22 cellular contexts compared by ENCODE assay signal in genomic region chr1:39833616-39834015, GRCh38. TPM values are rescaled to one million over a fixed set of nuclear protein-coding genes. Genes with fewer than 3 reads are reported as not detected.
DNase-seq lines count a peak whose midpoint lies in the region; ATAC-seq, FAIRE-seq and TF ChIP-seq lines count a peak whose summit lies in the region.
"Had no signal": no experiment of that assay in that cellular context is flagged by ENCODE, and none has a peak within 500 bp of the region (broad histone marks: within the 10 kb centered on the region; RNA-seq: fewer than 3 reads in every experiment).

No MANE protein-coding gene starts in this region.

- DNase-seq in left ventricle myocardium superior (no peak), right atrium auricular region (ENCODE audit: low spot score) (no peak), NOMO-1 treated with dmso at 0.1 percent for 144 hours (lab: John Stamatoyannopoulos, UW; ENCODE audit: unreplicated experiment) (peak; percentile 70), fibroblast of gingiva (ENCODE audit: low read depth) (peak; percentile 15), A172 (ENCODE audit: low spot score) (no peak), mammary epithelial cell (no peak), HTR-8/SVneo (ENCODE audit: insufficient read length, low spot score) (no peak)
- DNase-seq: DMS79, H9, KBM-7, NCI-H1436, NCI-H1930, NCI-H226, NCI-H526, SHP77, T-cell had no signal

- BruUV-seq in mammary epithelial cell (replicated peaks; lab: Mats Ljungman, UMichigan): no TSS peak

- H4K20me1 ChIP-seq in mammary epithelial cell (ENCODE audit: insufficient read depth, low read length): no peaks in the 10 kb centered on the region
- H4K20me1 ChIP-seq: BLaER1 had no signal

- peaks cover 6% of the 10 kb centered on the region for H3K36me3 ChIP-seq in right atrium auricular region
- peaks cover 9% of the 10 kb centered on the region for H3K36me3 ChIP-seq in mammary epithelial cell (ENCODE audit: insufficient read depth, low read length)

- CTCF ChIA-PET in mammary epithelial cell (lab: Charles Lee; ENCODE audit: low non-redundant PET): no interaction called here

- no peak for TF ChIP-seq CTCF in right atrium auricular region (IDR thresholded peaks at IDR 0.05)
- TF ChIP-seq CTCF in mammary epithelial cell (conservative IDR thresholded peaks at IDR 0.05 in 1 of 2, IDR thresholded peaks at IDR 0.05 in 1 of 2; ENCODE audit: extremely low read depth in 1 of 2, insufficient read depth in 1 of 2, low read depth in 1 of 2, low read length in 2 of 2): no peak

- H2AFZ ChIP-seq in mammary epithelial cell (ENCODE audit: low read depth, low read length): no peak overlapping the region

- H3K27ac ChIP-seq in right atrium auricular region: no peak overlapping the region
- no peak overlapping the region for H3K27ac ChIP-seq in mammary epithelial cell (ENCODE audit: insufficient read depth, low read depth, low read length)
- H3K27ac ChIP-seq: A549, BLaER1 had no signal

- no peak overlapping the region for H3K4me3 ChIP-seq in right atrium auricular region
- H3K4me3 ChIP-seq in mammary epithelial cell (replicated peaks in 1 of 3; ENCODE audit: insufficient read depth in 1 of 3, low read depth in 2 of 3, low read length in 3 of 3): no peak overlapping the region
- H3K4me3 ChIP-seq: A549, BLaER1 had no signal

- in situ Hi-C loops in mammary epithelial cell (cut with MboI; ENCODE audit: low sequenced_read_pairs in 2 of 2): no loop called here

- H3K4me2 ChIP-seq in mammary epithelial cell (ENCODE audit: insufficient read depth, low read depth, low read length): no peak overlapping the region
- H3K4me2 ChIP-seq: A549, BLaER1 had no signal

- FAIRE-seq in HTR-8/SVneo (lab: Jason Lieb, UNC): no peak
- FAIRE-seq: A549, D721Med, RCC 7860 had no signal

- dilution Hi-C loops in mammary epithelial cell (cut with HindIII; ENCODE audit: low sequenced_read_pairs): loop anchor here (10.0 kb wide), 1 partner anchor 191 kb away; no protein-coding TSS in a partner anchor

- no peaks in the 10 kb centered on the region for H3K4me1 ChIP-seq in right atrium auricular region
- no peaks in the 10 kb centered on the region for H3K4me1 ChIP-seq in mammary epithelial cell (ENCODE audit: insufficient read depth, low read length)
- H3K4me1 ChIP-seq: A549, BLaER1 had no signal

- no peaks in the 10 kb centered on the region for H3K27me3 ChIP-seq in right atrium auricular region
- H3K27me3 ChIP-seq in mammary epithelial cell (ENCODE audit: insufficient read depth, low read length): no peaks in the 10 kb centered on the region
- H3K27me3 ChIP-seq: BLaER1 had no signal

- H3K9me3 ChIP-seq in right atrium auricular region (no peaks in the 10 kb centered on the region), mammary epithelial cell (replicated peaks; ENCODE audit: insufficient read depth, low read length) (no peaks in the 10 kb centered on the region)
- H3K9me3 ChIP-seq: A549, BLaER1 had no signal

- ATAC-seq in left ventricle myocardium superior (peak; percentile 25), GM19463 (IDR thresholded peaks at IDR 0.05; ENCODE audit: unreplicated experiment) (no peak)
- ATAC-seq: A549, SK-N-SH treated with all-trans-retinoic acid at 6 μM for 48 hours, T-cell had no signal

- intact Hi-C loops in left ventricle myocardium superior (cut with micrococcal nuclease) (no loop called here), mammary epithelial cell (cut with micrococcal nuclease) (no loop called here)

- H3K9ac ChIP-seq in mammary epithelial cell (ENCODE audit: insufficient read depth, low read length): no peak overlapping the region
- H3K9ac ChIP-seq: BLaER1 had no signal

- no peaks in the 10 kb centered on the region for H3K79me2 ChIP-seq in mammary epithelial cell (ENCODE audit: insufficient read depth, low read length)

- WGBS in mammary epithelial cell (ENCODE audit: low coverage, missing lambda C conversion rate): 100% methylated on average over 4 of the region's 4 CpGs

RNA-seq across cellular contexts. Expression of gene BMP8B, which starts 45.0 kb away (rescaled TPM):
- total RNA-seq in left ventricle myocardium superior (0.40 TPM), right atrium auricular region (under 1 TPM; 0.22 to 0.63 TPM), mammary epithelial cell (not detected)
- 0.26 and 0.55 TPM in 2 replicates for total RNA-seq in A172 (2014; rRNA removed; shearing (Covaris generic))
- polyA plus RNA-seq in mammary epithelial cell: 0.06 TPM
- not detected for polyA minus RNA-seq in mammary epithelial cell

RNA-seq across cellular contexts. Expression of gene TRIT1, which starts 49.7 kb away (rescaled TPM):
- 17.4 TPM for total RNA-seq in left ventricle myocardium superior
- 10 to 100 TPM; 12.8 to 21.8 TPM for total RNA-seq in right atrium auricular region
- total RNA-seq in A172 (2014; rRNA removed; shearing (Covaris generic)): 23.2 and 38.1 TPM in 2 replicates
- total RNA-seq in mammary epithelial cell: 10 to 100 TPM; 21.3 to 24.6 TPM
- 15.4 TPM for polyA plus RNA-seq in mammary epithelial cell
- 16.6 TPM for polyA minus RNA-seq in mammary epithelial cell

Comparison
In these comparisons a context has a peak if more than half of its experiments do, and no peak if none do; other contexts are left out.
1. DNase-seq: peak in NOMO-1 treated with dmso at 0.1 percent for 144 hours (single experiment) and fibroblast of gingiva (single experiment); none in left ventricle myocardium superior (single experiment), right atrium auricular region (single experiment), A172 (single experiment), mammary epithelial cell (single experiment) and HTR-8/SVneo (single experiment).